ENCODE assay signal across 8 cellular contexts in the genomic region with DNA sequence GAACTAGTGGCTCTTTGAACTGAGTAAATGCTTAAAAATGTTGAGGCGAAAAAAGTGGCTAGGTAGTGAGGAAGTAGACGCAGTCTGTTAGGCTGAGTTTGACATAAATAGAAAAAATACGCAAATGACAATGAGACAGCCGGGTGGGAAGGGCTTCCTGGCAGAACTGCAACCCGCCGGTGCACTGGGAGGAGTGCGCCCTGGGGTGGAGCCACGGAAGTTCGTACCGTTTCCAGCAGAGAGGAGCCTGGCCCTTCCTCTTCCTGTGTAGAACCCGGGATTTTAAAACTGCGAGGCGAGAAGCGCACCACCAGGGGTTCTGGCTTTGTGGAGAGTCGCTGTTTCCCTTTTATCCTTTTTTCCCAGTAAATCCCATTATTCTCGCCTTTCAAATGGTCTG.
DNase-seq lines count a peak whose midpoint lies in the region; ATAC-seq and TF ChIP-seq lines count a peak whose summit lies in the region.

No MANE protein-coding gene starts in this region.

- H3K27ac ChIP-seq in esophagus squamous epithelium: no peak overlapping the region
- H3K27ac ChIP-seq in transverse colon: peak overlapping the region in 1 of 4 donors; percentile 4
- no peak overlapping the region for H3K27ac ChIP-seq in effector memory CD4-positive, alpha-beta T cell (ENCODE audit: insufficient read depth, low read length, poor library complexity, severe bottlenecking)

- H3K27me3 ChIP-seq in esophagus squamous epithelium: no peaks in the 10 kb centered on the region
- H3K27me3 ChIP-seq in transverse colon: no peaks in the 10 kb centered on the region
- no peaks in the 10 kb centered on the region for H3K27me3 ChIP-seq in effector memory CD4-positive, alpha-beta T cell (replicated peaks; ENCODE audit: control insufficient read depth, insufficient read depth, low read length, poor library complexity, severe bottlenecking)

- H3K9me3 ChIP-seq in esophagus squamous epithelium (no peaks in the 10 kb centered on the region), transverse colon (no peaks in the 10 kb centered on the region)
- no peaks in the 10 kb centered on the region for H3K9me3 ChIP-seq in effector memory CD4-positive, alpha-beta T cell (ENCODE audit: control insufficient read depth, low read length)

- WGBS in esophagus squamous epithelium, 2 donors: 35 to 37% methylated on average over 14 to 15 of the region's 16 CpGs
- WGBS in transverse colon (ENCODE audit: low coverage in 1 of 2), 2 donors: 43 to 56% methylated on average over 13 to 15 of the region's 16 CpGs

- DNase-seq in esophagus squamous epithelium (lab: John Stamatoyannopoulos, UW): peak; percentile 1
- DNase-seq in transverse colon: peak; percentile 59
- DNase-seq in NCI-H2029 (lab: John Stamatoyannopoulos, UW): no peak
- no peak for DNase-seq in SHP77 (lab: John Stamatoyannopoulos, UW)
- no peak for DNase-seq in 8988T
- no peak for DNase-seq in effector memory CD4-positive, alpha-beta T cell

- in situ Hi-C loops in transverse colon (cut with MboI; ENCODE audit: low pct_ligation_motif_present in 1 of 4, low pct_unique_long_range_greater_than_20kb in 1 of 4, low sequenced_read_pairs in 3 of 4): no loop called here

- ATAC-seq in GM19467 (IDR thresholded peaks at IDR 0.05; ENCODE audit: unreplicated experiment): peak; percentile 78
- peak; percentile 84 for ATAC-seq in HG03378 (IDR thresholded peaks at IDR 0.05; ENCODE audit: unreplicated experiment)

- H3K4me1 ChIP-seq in esophagus squamous epithelium (no peaks in the 10 kb centered on the region), transverse colon (no peaks in the 10 kb centered on the region)
- H3K4me1 ChIP-seq in effector memory CD4-positive, alpha-beta T cell (ENCODE audit: control insufficient read depth, insufficient read depth, low read length, poor library complexity, severe bottlenecking): no peaks in the 10 kb centered on the region

- no peak for TF ChIP-seq POLR2A in esophagus squamous epithelium (IDR thresholded peaks at IDR 0.05)
- TF ChIP-seq POLR2A in transverse colon (IDR thresholded peaks at IDR 0.05): no peak

- peak overlapping the region in 1 of 4 donors; percentile 44 for H3K4me3 ChIP-seq in esophagus squamous epithelium
- H3K4me3 ChIP-seq in transverse colon: no peak overlapping the region
- H3K4me3 ChIP-seq in effector memory CD4-positive, alpha-beta T cell (ENCODE audit: insufficient read depth, low read depth, low read length, poor library complexity, severe bottlenecking): no peak overlapping the region

- intact Hi-C loops in esophagus squamous epithelium (cut with DNase I) (no loop called here), transverse colon (cut with DNase I; ENCODE audit: low total_unique reads) (no loop called here)

- no peaks in the 10 kb centered on the region for H3K36me3 ChIP-seq in esophagus squamous epithelium
- H3K36me3 ChIP-seq in transverse colon: no peaks in the 10 kb centered on the region
- no peaks in the 10 kb centered on the region for H3K36me3 ChIP-seq in effector memory CD4-positive, alpha-beta T cell (ENCODE audit: control insufficient read depth, insufficient read depth, low read length)

- TF ChIP-seq CTCF in esophagus squamous epithelium (IDR thresholded peaks at IDR 0.05) (no peak), transverse colon (IDR thresholded peaks at IDR 0.05) (no peak)

- TF ChIP-seq EP300 in transverse colon (IDR thresholded peaks at IDR 0.05; ENCODE audit: low read depth): no peak

Comparison
In these comparisons a context has a peak if more than half of its experiments do, and no peak if none do; other contexts are left out.
1. DNase-seq: peak in esophagus squamous epithelium (single experiment) and transverse colon (single experiment); none in NCI-H2029 (single experiment), SHP77 (0 of 2), 8988T (single experiment) and effector memory CD4-positive, alpha-beta T cell (0 of 3).